Comparison of ENCODE assay signal across 19 cellular contexts in genomic region chr1:9733160-9733789, GRCh38.
DNase-seq lines count a peak whose midpoint lies in the region; ATAC-seq and TF ChIP-seq lines count a peak whose summit lies in the region.
"Had no signal": no experiment of that assay in that cellular context is flagged by ENCODE, and none has a peak within 500 bp of the region (broad histone marks: within the 10 kb centered on the region; RNA-seq: fewer than 3 reads in every experiment).

No MANE protein-coding gene starts in this region.

- WGBS in right cardiac atrium = 98% methylated on average over 14 of the region's 14 CpGs

- intact Hi-C loops in right cardiac atrium (cut with DNase I) = no loop called here
- intact Hi-C loops in cardiac septum (cut with DNase I) = no loop called here

- peak in 2 of 3 donors; percentile 7 to 12 for DNase-seq in right cardiac atrium
- no peak for DNase-seq in cardiac septum (ENCODE audit: low spot score)
- DNase-seq in activated naive CD8-positive, alpha-beta T cell treated with anti-CD3 and anti-CD28 coated beads, Interleukin-2, amount 10 ng/mL, durations not matched to agents 7 days and 5 days = no peak
- no peak for DNase-seq in stimulated activated effector memory CD8-positive, alpha-beta T cell treated with anti-CD3 and anti-CD28 coated beads, Interleukin-12 subunit alpha, Interleukin-12 subunit beta, amount 100 ng/mL, for 72 hours (ENCODE audit: low spot score in 2 of 2)
- no peak for DNase-seq in dermis blood vessel endothelial cell
- DNase-seq in hippocampal formation (lab: John Stamatoyannopoulos, UW) = no peak
- DNase-seq: activated CD4-positive, CD25-positive, alpha-beta regulatory T cell treated with anti-CD3 and anti-CD28 coated beads, Interleukin-2, amount 50 U/mL, for 72 hours; cerebellar nuclear complex; GM23248; islet precursor cell; mammary epithelial cell; NCI-H1436 treated with DMSO at 0.1 percent for 48 hours; NCI-H748 treated with DMSO at 0.1 percent for 48 hours; psoas muscle; stimulated activated CD8-positive, alpha-beta memory T cell treated with anti-CD3 and anti-CD28 coated beads, Interleukin-4, amount 100 ng/mL, for 48 hours had no signal

- no peak overlapping the region for H3K4me3 Mint-ChIP-seq in activated naive CD8-positive, alpha-beta T cell treated with anti-CD3 and anti-CD28 coated beads, Interleukin-2, amount 10 ng/mL, durations not matched to agents 7 days and 5 days
- H3K4me3 Mint-ChIP-seq in stimulated activated effector memory CD8-positive, alpha-beta T cell treated with anti-CD3 and anti-CD28 coated beads, Interleukin-12 subunit alpha, Interleukin-12 subunit beta, amount 100 ng/mL, for 72 hours = no peak overlapping the region

- H3K9me3 Mint-ChIP-seq in activated naive CD8-positive, alpha-beta T cell treated with anti-CD3 and anti-CD28 coated beads, Interleukin-2, amount 10 ng/mL, durations not matched to agents 7 days and 5 days = no peaks in the 10 kb centered on the region
- H3K9me3 Mint-ChIP-seq in stimulated activated effector memory CD8-positive, alpha-beta T cell treated with anti-CD3 and anti-CD28 coated beads, Interleukin-12 subunit alpha, Interleukin-12 subunit beta, amount 100 ng/mL, for 72 hours = no peaks in the 10 kb centered on the region

- peaks cover 38% of the 10 kb centered on the region for H3K36me3 Mint-ChIP-seq in activated naive CD8-positive, alpha-beta T cell treated with anti-CD3 and anti-CD28 coated beads, Interleukin-2, amount 10 ng/mL, durations not matched to agents 7 days and 5 days
- peaks cover 100% of the 10 kb centered on the region for H3K36me3 Mint-ChIP-seq in stimulated activated effector memory CD8-positive, alpha-beta T cell treated with anti-CD3 and anti-CD28 coated beads, Interleukin-12 subunit alpha, Interleukin-12 subunit beta, amount 100 ng/mL, for 72 hours

- no peak for ATAC-seq in right cardiac atrium
- ATAC-seq in GM18505 (IDR thresholded peaks at IDR 0.05; ENCODE audit: unreplicated experiment) = no peak
- ATAC-seq in activated naive CD8-positive, alpha-beta T cell treated with anti-CD3 and anti-CD28 coated beads, Interleukin-2, amount 10 ng/mL, durations not matched to agents 7 days and 5 days (ENCODE audit: low read depth) = no peak
- ATAC-seq in stimulated activated effector memory CD8-positive, alpha-beta T cell treated with anti-CD3 and anti-CD28 coated beads, Interleukin-12 subunit alpha, Interleukin-12 subunit beta, amount 100 ng/mL, for 72 hours = no peak
- no peak for ATAC-seq in HG03469 (IDR thresholded peaks at IDR 0.05; ENCODE audit: unreplicated experiment)
- ATAC-seq: psoas muscle had no signal

- peak overlapping the region; percentile 87 for H3K27ac Mint-ChIP-seq in activated naive CD8-positive, alpha-beta T cell treated with anti-CD3 and anti-CD28 coated beads, Interleukin-2, amount 10 ng/mL, durations not matched to agents 7 days and 5 days
- H3K27ac Mint-ChIP-seq in stimulated activated effector memory CD8-positive, alpha-beta T cell treated with anti-CD3 and anti-CD28 coated beads, Interleukin-12 subunit alpha, Interleukin-12 subunit beta, amount 100 ng/mL, for 72 hours = peak overlapping the region; percentile 90

- H3K27me3 Mint-ChIP-seq in activated naive CD8-positive, alpha-beta T cell treated with anti-CD3 and anti-CD28 coated beads, Interleukin-2, amount 10 ng/mL, durations not matched to agents 7 days and 5 days = no peaks in the 10 kb centered on the region

- no peaks in the 10 kb centered on the region for H3K9me3 ChIP-seq in right cardiac atrium (ENCODE audit: control insufficient read depth, low read length)
- H3K9me3 ChIP-seq: psoas muscle, SJSA1 had no signal

- no peak overlapping the region for H3K4me3 ChIP-seq in right cardiac atrium (ENCODE audit: low read length)
- H3K4me3 ChIP-seq: GM23248, psoas muscle, SJSA1, smooth muscle cell had no signal

- POLR2A ChIA-PET in activated naive CD8-positive, alpha-beta T cell treated with anti-CD3 and anti-CD28 coated beads, Interleukin-2, amount 10 ng/mL, durations not matched to agents 7 days and 5 days (lab: Charles Lee) = interaction anchor here (0.8 to 1.7 kb wide), 4 partner anchors 8 to 16 kb away, joined by 3 to 6 read pairs (median 4); no protein-coding TSS in a partner anchor

- TF ChIP-seq POLR2A in GM18505 (IDR thresholded peaks at IDR 0.05; ENCODE audit: borderline replicate concordance, extremely low read depth, insufficient read depth, insufficient read length) = peak; percentile 39

- no peak overlapping the region for H3K27ac ChIP-seq in right cardiac atrium (ENCODE audit: low read length)
- H3K27ac ChIP-seq: GM23248, psoas muscle, SJSA1 had no signal

- no peaks in the 10 kb centered on the region for H3K4me1 ChIP-seq in right cardiac atrium (ENCODE audit: control insufficient read depth, insufficient read depth, low read length)
- H3K4me1 ChIP-seq: psoas muscle, SJSA1 had no signal

- peaks cover 48% of the 10 kb centered on the region for H3K4me1 Mint-ChIP-seq in activated naive CD8-positive, alpha-beta T cell treated with anti-CD3 and anti-CD28 coated beads, Interleukin-2, amount 10 ng/mL, durations not matched to agents 7 days and 5 days
- H3K4me1 Mint-ChIP-seq in stimulated activated effector memory CD8-positive, alpha-beta T cell treated with anti-CD3 and anti-CD28 coated beads, Interleukin-12 subunit alpha, Interleukin-12 subunit beta, amount 100 ng/mL, for 72 hours = peaks cover 57% of the 10 kb centered on the region

- H3K27me3 ChIP-seq in right cardiac atrium (ENCODE audit: control insufficient read depth, insufficient read depth) = no peaks in the 10 kb centered on the region
- H3K27me3 ChIP-seq: SJSA1 had no signal

Comparison
In these comparisons a context has a peak if more than half of its experiments do, and no peak if none do; other contexts are left out.
1. DNase-seq: peak in right cardiac atrium (2 of 3); none in cardiac septum (single experiment), activated naive CD8-positive, alpha-beta T cell treated with anti-CD3 and anti-CD28 coated beads, Interleukin-2, amount 10 ng/mL, durations not matched to agents 7 days and 5 days (single experiment), stimulated activated effector memory CD8-positive, alpha-beta T cell treated with anti-CD3 and anti-CD28 coated beads, Interleukin-12 subunit alpha, Interleukin-12 subunit beta, amount 100 ng/mL, for 72 hours (0 of 2), dermis blood vessel endothelial cell (single experiment) and hippocampal formation (0 of 2).